1 cellular context compared by ENCODE assay signal in the genomic region with DNA sequence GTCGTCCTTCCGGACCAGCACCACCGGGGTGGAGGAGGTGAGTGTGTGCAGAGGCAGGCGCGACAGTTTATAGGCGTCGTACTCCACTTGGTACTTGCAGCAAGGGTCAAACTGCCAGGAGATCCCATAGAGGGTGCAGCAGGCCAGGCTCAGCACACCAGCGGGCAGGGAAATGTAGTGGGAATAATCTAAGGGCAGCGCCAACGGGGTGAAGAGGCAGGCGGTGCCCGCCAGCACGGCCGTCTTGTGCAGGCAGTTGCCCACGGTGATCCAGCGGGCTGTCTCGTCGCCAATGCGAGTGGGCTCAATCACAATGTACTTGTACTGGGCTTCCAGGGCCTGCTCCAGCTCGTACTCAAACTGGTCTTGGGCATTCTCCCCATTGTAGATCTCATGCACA.
TF ChIP-seq lines count a peak whose summit lies in the region.

No MANE protein-coding gene starts in this region.

TF ChIP-seq in HCT116, 20 proteins besides CTCF, POLR2A, EP300 and RAD21 (continued from another document):
- TF ChIP-seq ATF3 (IDR thresholded peaks at IDR 0.05) (no peak), SP1 (IDR thresholded peaks at IDR 0.05; ENCODE audit: low read depth) (no peak), ZFX (IDR thresholded peaks at IDR 0.05) (no peak)
- TF ChIP-seq, protein P1, sequence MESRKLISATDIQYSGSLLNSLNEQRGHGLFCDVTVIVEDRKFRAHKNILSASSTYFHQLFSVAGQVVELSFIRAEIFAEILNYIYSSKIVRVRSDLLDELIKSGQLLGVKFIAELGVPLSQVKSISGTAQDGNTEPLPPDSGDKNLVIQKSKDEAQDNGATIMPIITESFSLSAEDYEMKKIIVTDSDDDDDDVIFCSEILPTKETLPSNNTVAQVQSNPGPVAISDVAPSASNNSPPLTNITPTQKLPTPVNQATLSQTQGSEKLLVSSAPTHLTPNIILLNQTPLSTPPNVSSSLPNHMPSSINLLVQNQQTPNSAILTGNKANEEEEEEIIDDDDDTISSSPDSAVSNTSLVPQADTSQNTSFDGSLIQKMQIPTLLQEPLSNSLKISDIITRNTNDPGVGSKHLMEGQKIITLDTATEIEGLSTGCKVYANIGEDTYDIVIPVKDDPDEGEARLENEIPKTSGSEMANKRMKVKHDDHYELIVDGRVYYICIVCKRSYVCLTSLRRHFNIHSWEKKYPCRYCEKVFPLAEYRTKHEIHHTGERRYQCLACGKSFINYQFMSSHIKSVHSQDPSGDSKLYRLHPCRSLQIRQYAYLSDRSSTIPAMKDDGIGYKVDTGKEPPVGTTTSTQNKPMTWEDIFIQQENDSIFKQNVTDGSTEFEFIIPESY (IDR thresholded peaks at IDR 0.05; ENCODE audit: extremely low read depth, insufficient replicate concordance, low read length), result no peak
